1 cellular context compared by ENCODE assay signal in genomic region chr10:13271552-13272163, GRCh38.
TF ChIP-seq lines count a peak whose summit lies in the region.

No MANE protein-coding gene starts in this region.

TF ChIP-seq in GM12878, 131 proteins besides CTCF, POLR2A, EP300 and RAD21 (continued from another document):
- TF ChIP-seq USF1 (IDR thresholded peaks at IDR 0.05; ENCODE audit: borderline replicate concordance, extremely low read length, insufficient read depth, low read depth, low read length) (no peak), MEF2A (IDR thresholded peaks at IDR 0.05; ENCODE audit: insufficient read depth, low read depth, low read length) (no peak)
